In genomic region chr20:9300534-9300933, GRCh38 we compare ENCODE assay signal across 1 cellular context.
TF ChIP-seq lines count a peak whose summit lies in the region.

No MANE protein-coding gene starts in this region.

TF ChIP-seq in HepG2, 621 proteins besides CTCF, POLR2A, EP300 and RAD21 (continued from another document):
- 0 out of 4 replicates have a peak, but pooled peaks have one; percentile 3 to 12 for TF ChIP-seq MAFK (conservative IDR thresholded peaks at IDR 0.05 in 1 of 2, IDR thresholded peaks at IDR 0.05 in 1 of 2; ENCODE audit: low read length in 2 of 2)
- no peak for TF ChIP-seq ZNF180 (CRISPR knock-in tag; IDR thresholded peaks at IDR 0.05; ENCODE audit: borderline replicate concordance, low read depth)
